8 cellular contexts compared by ENCODE assay signal in the genomic region with DNA sequence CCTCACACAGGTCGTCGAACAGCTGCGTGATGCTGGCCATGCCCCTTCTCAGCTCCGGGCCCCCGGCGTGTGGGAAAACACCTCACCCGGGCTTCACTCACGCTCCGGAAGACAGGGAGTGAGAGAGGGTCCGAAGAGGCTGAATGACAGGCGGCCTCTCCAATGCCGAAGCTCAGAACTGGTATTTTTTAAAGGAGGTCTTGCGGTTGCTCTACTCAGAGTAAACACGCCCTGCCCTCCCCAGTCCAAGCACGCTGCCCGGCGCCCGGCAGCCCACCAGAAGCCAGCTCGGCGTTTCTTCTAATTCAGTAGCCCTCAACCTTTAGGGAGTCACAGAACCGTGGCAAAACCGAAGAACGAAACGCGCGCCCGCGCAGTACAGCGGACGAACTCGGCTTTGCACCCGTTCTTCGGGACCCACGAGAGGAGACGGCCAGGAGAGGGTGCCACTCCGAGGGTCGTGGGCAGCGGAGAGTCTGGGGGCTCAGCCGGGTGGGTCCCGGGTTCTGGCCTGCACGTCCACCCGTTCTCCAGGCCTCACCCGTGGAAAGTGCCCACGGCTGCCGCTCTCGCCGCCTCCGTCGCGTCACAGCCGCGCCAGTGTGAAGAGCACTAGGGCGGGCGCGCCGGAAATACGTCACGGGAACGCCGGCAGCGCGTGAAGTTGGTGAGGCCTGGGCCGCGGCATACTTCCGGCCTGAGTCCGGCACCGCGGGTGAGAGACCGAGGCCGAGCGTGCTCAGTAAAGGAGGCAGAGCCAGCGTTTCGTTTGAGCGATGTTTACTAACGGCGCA. TPM values are rescaled to one million over a fixed set of nuclear protein-coding genes. Genes with fewer than 3 reads are reported as not detected.
DNase-seq lines count a peak whose midpoint lies in the region; ATAC-seq and TF ChIP-seq lines count a peak whose summit lies in the region.

TUBGCP6 (minus strand) TSS at position 604 of the 794 bp plus-strand sequence; CDS start at position 40, 564 bp downstream.

- peak; percentile 67 for ATAC-seq in HG02571 (IDR thresholded peaks at IDR 0.05; ENCODE audit: unreplicated experiment)
- peak; percentile 90 for ATAC-seq in activated naive CD8-positive, alpha-beta T cell treated with anti-CD3 and anti-CD28 coated beads, Interleukin-2, amount 50 U/mL, for 24 hours

- H3K4me1 ChIP-seq in cardiac muscle cell (ENCODE audit: low read depth) (peaks cover 22% of the 10 kb centered on the region), transverse colon (peaks cover 35 to 60% (median 45%) of the 10 kb centered on the region in 4 donors)

- intact Hi-C loops in transverse colon (cut with DNase I; ENCODE audit: low total_unique reads), result no loop called here

- WGBS in transverse colon (ENCODE audit: low coverage in 1 of 2), 2 donors, result 0% methylated on average over 53 of the region's 76 CpGs; no CpG with 5 or more reads in 1 of the 2 donors

- peak within 1 kb of the TSS; percentile 96 for H3K4me3 ChIP-seq in GM06990 (replicated peaks; ENCODE audit: low read depth, low read length)
- H3K4me3 ChIP-seq in cardiac muscle cell, result peak within 1 kb of the TSS; percentile 81
- peak within 1 kb of the TSS; percentile 66 to 92 (median 89) for H3K4me3 ChIP-seq in transverse colon

- no peaks in the 10 kb centered on the region for H3K9me3 ChIP-seq in cardiac muscle cell (ENCODE audit: low read depth)
- H3K9me3 ChIP-seq in transverse colon, result no peaks in the 10 kb centered on the region

- no peak for TF ChIP-seq EP300 in transverse colon (IDR thresholded peaks at IDR 0.05; ENCODE audit: low read depth)

- peak; percentile 22 for TF ChIP-seq CTCF in GM06990 (IDR thresholded peaks at IDR 0.05; ENCODE audit: insufficient read depth, low read length, poor library complexity, severe bottlenecking)
- TF ChIP-seq CTCF in cardiac muscle cell (IDR thresholded peaks at IDR 0.05; ENCODE audit: low read depth, low read length), result peak; percentile 6
- peak in 4 of 5 experiments; percentile 30 to 75 (median 49) for TF ChIP-seq CTCF in transverse colon (IDR thresholded peaks at IDR 0.05)

- peak; percentile 89 for TF ChIP-seq POLR2A in transverse colon (IDR thresholded peaks at IDR 0.05)

- peak within 1 kb of the TSS; percentile 100 for H3K27ac Mint-ChIP-seq in activated naive CD8-positive, alpha-beta T cell treated with anti-CD3 and anti-CD28 coated beads, Interleukin-2, amount 50 U/mL, for 24 hours

- H3K36me3 Mint-ChIP-seq in activated naive CD8-positive, alpha-beta T cell treated with anti-CD3 and anti-CD28 coated beads, Interleukin-2, amount 50 U/mL, for 24 hours (ENCODE audit: low read depth), result peaks cover 6% of the 10 kb centered on the region

- H3K27me3 Mint-ChIP-seq in activated naive CD8-positive, alpha-beta T cell treated with anti-CD3 and anti-CD28 coated beads, Interleukin-2, amount 50 U/mL, for 24 hours, result no peaks in the 10 kb centered on the region

- H3K4me3 Mint-ChIP-seq in activated naive CD8-positive, alpha-beta T cell treated with anti-CD3 and anti-CD28 coated beads, Interleukin-2, amount 50 U/mL, for 24 hours, result peak within 1 kb of the TSS; percentile 99

- H3K4me1 Mint-ChIP-seq in activated naive CD8-positive, alpha-beta T cell treated with anti-CD3 and anti-CD28 coated beads, Interleukin-2, amount 50 U/mL, for 24 hours, result peaks cover 35% of the 10 kb centered on the region

- no peaks in the 10 kb centered on the region for H3K9me3 Mint-ChIP-seq in activated naive CD8-positive, alpha-beta T cell treated with anti-CD3 and anti-CD28 coated beads, Interleukin-2, amount 50 U/mL, for 24 hours

- DNase-seq in GM06990 (ENCODE audit: extremely low read depth, insufficient read length), result peak; percentile 92
- DNase-seq in NCI-H1092 (lab: John Stamatoyannopoulos, UW), result peak; percentile 62
- DNase-seq in SW480 (ENCODE audit: low spot score), result peak; percentile 88
- peak; percentile 96 for DNase-seq in activated naive CD8-positive, alpha-beta T cell treated with anti-CD3 and anti-CD28 coated beads, Interleukin-2, amount 50 U/mL, for 24 hours
- peak; percentile 95 to 97 for DNase-seq in cardiac muscle cell (ENCODE audit: low read depth in 1 of 2, low spot score in 1 of 2)
- peak; percentile 92 for DNase-seq in pons (ENCODE audit: low spot score)
- peak; percentile 96 for DNase-seq in transverse colon

- H3K27ac ChIP-seq in cardiac muscle cell (peak within 1 kb of the TSS; percentile 88), transverse colon (peak within 1 kb of the TSS; percentile 93 to 95 (median 94))

- in situ Hi-C loops in transverse colon (cut with MboI; ENCODE audit: low pct_ligation_motif_present in 1 of 4, low pct_unique_long_range_greater_than_20kb in 1 of 4, low sequenced_read_pairs in 3 of 4), result no loop called here

- peaks cover 19% of the 10 kb centered on the region for H3K36me3 ChIP-seq in GM06990 (ENCODE audit: control insufficient read depth, insufficient read depth, low read length)
- H3K36me3 ChIP-seq in cardiac muscle cell, result peaks cover 6% of the 10 kb centered on the region
- H3K36me3 ChIP-seq in transverse colon, result no peaks in the 10 kb centered on the region

- H3K27me3 ChIP-seq in GM06990 (replicated peaks; ENCODE audit: control insufficient read depth, insufficient read depth, low read length), result no peaks in the 10 kb centered on the region
- no peaks in the 10 kb centered on the region for H3K27me3 ChIP-seq in cardiac muscle cell
- H3K27me3 ChIP-seq in transverse colon, result no peaks in the 10 kb centered on the region

RNA-seq across cellular contexts. Expression of gene TUBGCP6, which starts in this region (rescaled TPM):
- total RNA-seq in cardiac muscle cell, result 32.9 and 46.1 TPM in 2 replicates
- 32.6 and 48.3 TPM in 2 replicates for polyA plus RNA-seq in cardiac muscle cell
- 100 to 1,000 TPM in 1 of 4 donors, 10 to 100 TPM in 3; 43.8 to 110 (median 73.1) TPM for total RNA-seq in transverse colon

Comparison
In these comparisons a context has a peak if more than half of its experiments do, and no peak if none do; other contexts are left out.
1. Peak in every context shown above with its lines: DNase-seq, ATAC-seq, H3K4me3 ChIP-seq and H3K27ac ChIP-seq.